In the genomic region with DNA sequence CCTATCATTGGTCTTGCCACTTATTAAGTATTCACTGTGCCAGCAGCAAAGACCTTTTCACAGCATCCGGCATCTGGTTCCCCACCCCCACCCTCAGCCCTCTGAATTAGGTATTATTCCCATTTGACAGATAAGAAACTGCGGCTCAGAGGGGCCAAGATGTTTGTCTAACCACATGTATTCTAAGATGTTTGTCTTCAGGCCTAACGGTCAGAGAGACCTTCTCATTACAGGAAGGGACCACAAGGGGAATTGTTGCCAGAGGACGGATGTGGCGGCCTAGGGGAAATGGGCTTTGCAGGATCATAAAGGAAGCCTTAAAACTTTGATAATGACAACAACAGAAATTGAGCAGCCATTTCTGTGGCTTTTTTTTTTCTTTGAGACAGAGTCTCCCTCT, we compare ENCODE assay signal across 21 cellular contexts. TPM values are rescaled to one million over a fixed set of nuclear protein-coding genes. Genes with fewer than 3 reads are reported as not detected.
"Had no signal": no experiment of that assay in that cellular context is flagged by ENCODE, and none has a peak within 500 bp of the region (broad histone marks: within the 10 kb centered on the region; RNA-seq: fewer than 3 reads in every experiment).

No MANE protein-coding gene starts in this region.

- DNase-seq: activated CD4-positive, alpha-beta T cell treated with anti-CD3 and anti-CD28 coated beads for 4 hours; activated CD8-positive, alpha-beta memory T cell treated with anti-CD3 and anti-CD28 coated beads, Interleukin-2, amount 50 U/mL, for 4 hours; activated effector memory CD4-positive, alpha-beta T cell treated with anti-CD3 and anti-CD28 coated beads, Interleukin-2, amount 50 U/mL, for 16 hours; activated T-cell treated with anti-CD3 and anti-CD28 coated beads, Interleukin-2, amount 50 U/mL, for 48 hours; amniotic stem cell; dorsolateral prefrontal cortex; erythroblast; nephron progenitor cell; nucleus accumbens; stimulated activated CD4-positive, alpha-beta T cell treated with anti-CD3 and anti-CD28 coated beads, Interleukin-4, amount 100 ng/mL, for 24 hours; T-helper 1 cell; thyroid gland had no signal

- H3K4me1 ChIP-seq: gastroesophageal sphincter, left lung had no signal

- H3K9me3 Mint-ChIP-seq: activated naive CD4-positive, alpha-beta T cell treated with anti-CD3 and anti-CD28 coated beads, Interleukin-2, amount 50 U/mL, for 72 hours; nephron progenitor cell; stimulated activated memory B cell treated with anti-CD40 and anti-IgM and Interleukin-4, amounts not matched to agents 10 μg/mL and 1 μg/mL and 100 μg/mL, for 72 hours; WTC11 had no signal

- H3K36me3 ChIP-seq: cardiac muscle cell, gastroesophageal sphincter, heart left ventricle, left lung, sigmoid colon, thyroid gland had no signal

- H3K4me3 Mint-ChIP-seq: nephron progenitor cell; stimulated activated memory B cell treated with anti-CD40 and anti-IgM and Interleukin-4, amounts not matched to agents 10 μg/mL and 1 μg/mL and 100 μg/mL, for 72 hours; WTC11 had no signal

- H3K36me3 Mint-ChIP-seq: activated naive CD4-positive, alpha-beta T cell treated with anti-CD3 and anti-CD28 coated beads, Interleukin-2, amount 50 U/mL, for 72 hours; stimulated activated memory B cell treated with anti-CD40 and anti-IgM and Interleukin-4, amounts not matched to agents 10 μg/mL and 1 μg/mL and 100 μg/mL, for 72 hours; WTC11 had no signal

- H3K9me3 ChIP-seq: gastroesophageal sphincter, heart left ventricle, left lung, sigmoid colon, thyroid gland had no signal

- H3K27ac Mint-ChIP-seq: activated naive CD4-positive, alpha-beta T cell treated with anti-CD3 and anti-CD28 coated beads, Interleukin-2, amount 50 U/mL, for 72 hours; nephron progenitor cell; stimulated activated memory B cell treated with anti-CD40 and anti-IgM and Interleukin-4, amounts not matched to agents 10 μg/mL and 1 μg/mL and 100 μg/mL, for 72 hours; WTC11 had no signal

- H3K27ac ChIP-seq: cardiac muscle cell, dorsolateral prefrontal cortex, gastroesophageal sphincter, heart left ventricle, left lung, sigmoid colon, thyroid gland had no signal

- H3K27me3 ChIP-seq: cardiac muscle cell, dorsolateral prefrontal cortex, heart left ventricle, left lung, sigmoid colon, thyroid gland had no signal

- H3K4me3 ChIP-seq: cardiac muscle cell, dorsolateral prefrontal cortex, gastroesophageal sphincter, heart left ventricle, left lung, sigmoid colon, thyroid gland had no signal

RNA-seq across cellular contexts. Expression of a gene that starts 16.6 kb away (rescaled TPM):
- total RNA-seq: cardiac muscle cell, gastroesophageal sphincter, kidney epithelial cell, left lung, thyroid gland had no signal
